Comparison of ENCODE assay signal across 2 cellular contexts in the genomic region with DNA sequence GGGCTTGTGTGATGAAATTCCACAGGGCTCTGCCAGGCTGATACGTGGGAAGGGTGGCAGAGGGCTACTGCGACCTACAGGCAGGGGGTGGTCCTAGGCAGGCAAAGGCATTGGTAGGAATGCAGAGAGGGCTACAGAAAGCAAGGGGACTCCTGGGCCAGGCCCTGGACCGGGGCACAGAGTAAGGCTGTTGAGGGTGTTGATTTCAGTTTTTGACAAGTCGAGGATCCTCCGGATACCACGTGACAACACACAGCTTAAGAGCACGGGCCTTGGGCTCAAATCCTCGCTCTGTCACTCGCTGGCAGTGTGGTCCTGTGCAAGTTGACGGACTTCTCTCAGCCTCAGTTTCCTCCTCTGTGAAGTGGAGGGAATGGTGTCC.
TF ChIP-seq lines count a peak whose summit lies in the region.

No MANE protein-coding gene starts in this region.

TF ChIP-seq in endothelial cell of umbilical vein, 7 proteins besides CTCF, POLR2A, EP300 and RAD21 (continued from another document):
- TF ChIP-seq JUN (IDR thresholded peaks at IDR 0.05; ENCODE audit: borderline replicate concordance, insufficient read depth, insufficient read length, low read depth), result no peak

TF ChIP-seq in liver, 16 proteins besides CTCF, POLR2A, EP300 and RAD21 (continued from another document):
- TF ChIP-seq, protein P1, sequence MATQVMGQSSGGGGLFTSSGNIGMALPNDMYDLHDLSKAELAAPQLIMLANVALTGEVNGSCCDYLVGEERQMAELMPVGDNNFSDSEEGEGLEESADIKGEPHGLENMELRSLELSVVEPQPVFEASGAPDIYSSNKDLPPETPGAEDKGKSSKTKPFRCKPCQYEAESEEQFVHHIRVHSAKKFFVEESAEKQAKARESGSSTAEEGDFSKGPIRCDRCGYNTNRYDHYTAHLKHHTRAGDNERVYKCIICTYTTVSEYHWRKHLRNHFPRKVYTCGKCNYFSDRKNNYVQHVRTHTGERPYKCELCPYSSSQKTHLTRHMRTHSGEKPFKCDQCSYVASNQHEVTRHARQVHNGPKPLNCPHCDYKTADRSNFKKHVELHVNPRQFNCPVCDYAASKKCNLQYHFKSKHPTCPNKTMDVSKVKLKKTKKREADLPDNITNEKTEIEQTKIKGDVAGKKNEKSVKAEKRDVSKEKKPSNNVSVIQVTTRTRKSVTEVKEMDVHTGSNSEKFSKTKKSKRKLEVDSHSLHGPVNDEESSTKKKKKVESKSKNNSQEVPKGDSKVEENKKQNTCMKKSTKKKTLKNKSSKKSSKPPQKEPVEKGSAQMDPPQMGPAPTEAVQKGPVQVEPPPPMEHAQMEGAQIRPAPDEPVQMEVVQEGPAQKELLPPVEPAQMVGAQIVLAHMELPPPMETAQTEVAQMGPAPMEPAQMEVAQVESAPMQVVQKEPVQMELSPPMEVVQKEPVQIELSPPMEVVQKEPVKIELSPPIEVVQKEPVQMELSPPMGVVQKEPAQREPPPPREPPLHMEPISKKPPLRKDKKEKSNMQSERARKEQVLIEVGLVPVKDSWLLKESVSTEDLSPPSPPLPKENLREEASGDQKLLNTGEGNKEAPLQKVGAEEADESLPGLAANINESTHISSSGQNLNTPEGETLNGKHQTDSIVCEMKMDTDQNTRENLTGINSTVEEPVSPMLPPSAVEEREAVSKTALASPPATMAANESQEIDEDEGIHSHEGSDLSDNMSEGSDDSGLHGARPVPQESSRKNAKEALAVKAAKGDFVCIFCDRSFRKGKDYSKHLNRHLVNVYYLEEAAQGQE (IDR thresholded peaks at IDR 0.05), result no peak
- TF ChIP-seq FOXA1 (IDR thresholded peaks at IDR 0.05) (no peak), EGR1 (IDR thresholded peaks at IDR 0.05; ENCODE audit: low read depth in 2 of 2) (no peak), NR2F2 (IDR thresholded peaks at IDR 0.05) (no peak)
- TF ChIP-seq, protein P2, sequence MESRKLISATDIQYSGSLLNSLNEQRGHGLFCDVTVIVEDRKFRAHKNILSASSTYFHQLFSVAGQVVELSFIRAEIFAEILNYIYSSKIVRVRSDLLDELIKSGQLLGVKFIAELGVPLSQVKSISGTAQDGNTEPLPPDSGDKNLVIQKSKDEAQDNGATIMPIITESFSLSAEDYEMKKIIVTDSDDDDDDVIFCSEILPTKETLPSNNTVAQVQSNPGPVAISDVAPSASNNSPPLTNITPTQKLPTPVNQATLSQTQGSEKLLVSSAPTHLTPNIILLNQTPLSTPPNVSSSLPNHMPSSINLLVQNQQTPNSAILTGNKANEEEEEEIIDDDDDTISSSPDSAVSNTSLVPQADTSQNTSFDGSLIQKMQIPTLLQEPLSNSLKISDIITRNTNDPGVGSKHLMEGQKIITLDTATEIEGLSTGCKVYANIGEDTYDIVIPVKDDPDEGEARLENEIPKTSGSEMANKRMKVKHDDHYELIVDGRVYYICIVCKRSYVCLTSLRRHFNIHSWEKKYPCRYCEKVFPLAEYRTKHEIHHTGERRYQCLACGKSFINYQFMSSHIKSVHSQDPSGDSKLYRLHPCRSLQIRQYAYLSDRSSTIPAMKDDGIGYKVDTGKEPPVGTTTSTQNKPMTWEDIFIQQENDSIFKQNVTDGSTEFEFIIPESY (IDR thresholded peaks at IDR 0.05), result no peak
- TF ChIP-seq, protein P3, sequence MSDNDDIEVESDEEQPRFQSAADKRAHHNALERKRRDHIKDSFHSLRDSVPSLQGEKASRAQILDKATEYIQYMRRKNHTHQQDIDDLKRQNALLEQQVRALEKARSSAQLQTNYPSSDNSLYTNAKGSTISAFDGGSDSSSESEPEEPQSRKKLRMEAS (IDR thresholded peaks at IDR 0.05), result no peak
- TF ChIP-seq, protein P4, sequence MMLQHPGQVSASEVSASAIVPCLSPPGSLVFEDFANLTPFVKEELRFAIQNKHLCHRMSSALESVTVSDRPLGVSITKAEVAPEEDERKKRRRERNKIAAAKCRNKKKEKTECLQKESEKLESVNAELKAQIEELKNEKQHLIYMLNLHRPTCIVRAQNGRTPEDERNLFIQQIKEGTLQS (IDR thresholded peaks at IDR 0.05), result no peak
